13 cellular contexts compared by ENCODE assay signal in genomic region chrX:103779156-103779555, GRCh38. TPM values are rescaled to one million over a fixed set of nuclear protein-coding genes. Genes with fewer than 3 reads are reported as not detected.
DNase-seq lines count a peak whose midpoint lies in the region; ATAC-seq and TF ChIP-seq lines count a peak whose summit lies in the region.
"Had no signal": no experiment of that assay in that cellular context is flagged by ENCODE, and none has a peak within 500 bp of the region (broad histone marks: within the 10 kb centered on the region; RNA-seq: fewer than 3 reads in every experiment).

No MANE protein-coding gene starts in this region.

- no peaks in the 10 kb centered on the region for H3K9me3 ChIP-seq in GM23248 (ENCODE audit: low read depth)
- no peaks in the 10 kb centered on the region for H3K9me3 ChIP-seq in lower lobe of right lung
- H3K9me3 ChIP-seq in Peyer's patch = no peaks in the 10 kb centered on the region
- H3K9me3 ChIP-seq: left ventricle myocardium inferior had no signal

- H3K9me2 ChIP-seq in GM23248 (ENCODE audit: insufficient read depth) = no peaks in the 10 kb centered on the region

- H2AFZ ChIP-seq in GM23248 = no peak overlapping the region

- no peaks in the 10 kb centered on the region for H4K20me1 ChIP-seq in GM23248 (ENCODE audit: insufficient read depth)

- intact Hi-C loops in lower lobe of right lung (cut with DNase I) = no loop called here

- 4 to 23% methylated on average over 4 of the region's 4 CpGs for WGBS in GM23248 (ENCODE audit: low coverage in 1 of 2, low lambda C conversion rate in 2 of 2, missing lambda C conversion rate in 2 of 2), 2 experiments

- peaks cover 54% of the 10 kb centered on the region for H3K4me1 Mint-ChIP-seq in nephron

- no peaks in the 10 kb centered on the region for H3K36me3 Mint-ChIP-seq in nephron (ENCODE audit: low read depth)

- no peaks in the 10 kb centered on the region for H3K27me3 Mint-ChIP-seq in nephron (ENCODE audit: low read depth)

- no peaks in the 10 kb centered on the region for H3K36me3 ChIP-seq in GM23248 (ENCODE audit: low read depth)
- H3K36me3 ChIP-seq in brain microvascular endothelial cell (replicated peaks) = no peaks in the 10 kb centered on the region
- H3K36me3 ChIP-seq in lower lobe of right lung = no peaks in the 10 kb centered on the region
- H3K36me3 ChIP-seq in Peyer's patch = no peaks in the 10 kb centered on the region
- H3K36me3 ChIP-seq: left ventricle myocardium inferior had no signal

- H3K4me2 ChIP-seq in GM23248 (ENCODE audit: unreplicated experiment) = no peak overlapping the region

- ATAC-seq in lower lobe of right lung (no peak), HG02623 (IDR thresholded peaks at IDR 0.05; ENCODE audit: unreplicated experiment) (no peak)

- no peaks in the 10 kb centered on the region for H3K27me3 ChIP-seq in GM23248 (replicated peaks; ENCODE audit: insufficient read depth)
- peaks cover 1% of the 10 kb centered on the region for H3K27me3 ChIP-seq in brain microvascular endothelial cell (replicated peaks)
- no peaks in the 10 kb centered on the region for H3K27me3 ChIP-seq in lower lobe of right lung (ENCODE audit: low read depth)
- H3K27me3 ChIP-seq in Peyer's patch = no peaks in the 10 kb centered on the region

- H3K27ac Mint-ChIP-seq in nephron = peak overlapping the region in 2 of 3 experiments; percentile 53 to 66

- no peak overlapping the region for H3K9ac ChIP-seq in GM23248

- no peaks in the 10 kb centered on the region for H3K4me1 ChIP-seq in GM23248 (ENCODE audit: insufficient read depth)
- no peaks in the 10 kb centered on the region for H3K4me1 ChIP-seq in lower lobe of right lung
- no peaks in the 10 kb centered on the region for H3K4me1 ChIP-seq in Peyer's patch
- H3K4me1 ChIP-seq: left ventricle myocardium inferior had no signal

- H3K79me2 ChIP-seq in GM23248 (ENCODE audit: insufficient read depth) = no peaks in the 10 kb centered on the region

- no peak for TF ChIP-seq CTCF in brain microvascular endothelial cell (IDR thresholded peaks at IDR 0.05; ENCODE audit: low read depth, low read length, missing control alignments)
- no peak for TF ChIP-seq CTCF in nephron (IDR thresholded peaks at IDR 0.05; ENCODE audit: unreplicated experiment in 3 of 3)
- TF ChIP-seq CTCF in lower lobe of right lung (IDR thresholded peaks at IDR 0.05) = no peak
- no peak for TF ChIP-seq CTCF in Peyer's patch (IDR thresholded peaks at IDR 0.05)

- no peaks in the 10 kb centered on the region for H3F3A ChIP-seq in GM23248 (ENCODE audit: insufficient read depth)

- no peak for TF ChIP-seq POLR2A in Peyer's patch (IDR thresholded peaks at IDR 0.05)

- H3K4me3 ChIP-seq in GM23248 (no peak overlapping the region), brain microvascular endothelial cell (ENCODE audit: low read depth, low read length) (no peak overlapping the region), lower lobe of right lung (no peak overlapping the region), Peyer's patch (no peak overlapping the region)
- H3K4me3 ChIP-seq: left ventricle myocardium inferior had no signal

- H3K27ac ChIP-seq in GM23248 = no peak overlapping the region
- H3K27ac ChIP-seq in brain microvascular endothelial cell = no peak overlapping the region
- H3K27ac ChIP-seq in lower lobe of right lung = no peak overlapping the region
- no peak overlapping the region for H3K27ac ChIP-seq in Peyer's patch
- H3K27ac ChIP-seq: left ventricle myocardium inferior had no signal

- DNase-seq in GM23248 = peak; percentile 29
- peak; percentile 5 for DNase-seq in NCI-H2107 treated with DMSO at 0.1 percent for 48 hours (lab: John Stamatoyannopoulos, UW; ENCODE audit: unreplicated experiment)
- DNase-seq in brain microvascular endothelial cell = peak; percentile 29
- no peak for DNase-seq in activated naive CD4-positive, alpha-beta T cell treated with Interleukin-2 at 50 U/mL for 16 hours
- no peak for DNase-seq in lower lobe of right lung
- no peak for DNase-seq in Peyer's patch
- DNase-seq: activated T-cell treated with anti-CD3 and anti-CD28 coated beads, Interleukin-2, amount 50 U/mL, for 1 hour; amniotic stem cell; left ventricle myocardium inferior; NCI-H1930 had no signal

- H3K9me3 Mint-ChIP-seq in nephron = no peaks in the 10 kb centered on the region

- H3K4me3 Mint-ChIP-seq in nephron = peak overlapping the region in 1 of 3 experiments; percentile 23

- in situ Hi-C loops in GM23248 (cut with MboI) = no loop called here
- in situ Hi-C loops in brain microvascular endothelial cell (cut with HindIII; ENCODE audit: low pct_ligation_motif_present, low sequenced_read_pairs) = no loop called here

RNA-seq across cellular contexts. Expression of gene PLP1, which starts 2.5 kb away (rescaled TPM):
- total RNA-seq in GM23248 (2014; rRNA removed; shearing (Covaris generic)) = 0.22 and 0.76 TPM in 2 replicates
- polyA plus RNA-seq in GM23248 (2016; fragmentation: Nextera tagmentation; extraction: Ambion mirVana) = 0.29 and 0.53 TPM in 2 replicates
- total RNA-seq in lower lobe of right lung (0.59 TPM), Peyer's patch (10 to 100 TPM in 1 of 4 donors, 1 to 10 TPM in 3; 1.6 to 12.4 (median 3.1) TPM)
- total RNA-seq: T-helper 1 cell treated with Interleukin-12 subunit alpha and Interleukin-12 subunit beta and Interleukin-4 antibody, amounts not matched to agents 30 ng/mL and 1 ng/mL, for 36 hours had no signal

RNA-seq across cellular contexts. Expression of gene RAB9B, which starts 52.9 kb away (rescaled TPM):
- 0.89 and 1.5 TPM in 2 replicates for total RNA-seq in GM23248 (2014; rRNA removed; shearing (Covaris generic))
- 0.80 and 0.81 TPM in 2 replicates for polyA plus RNA-seq in GM23248 (2016; fragmentation: Nextera tagmentation; extraction: Ambion mirVana)
- 0.59 TPM for total RNA-seq in lower lobe of right lung
- total RNA-seq in Peyer's patch = 1 to 10 TPM in 2 of 4 donors, under 1 TPM in 1, not detected in 1; 0.35 to 1.2 (median 1.0) TPM

Comparison
In these comparisons a context has a peak if more than half of its experiments do, and no peak if none do; other contexts are left out.
1. DNase-seq: peak in GM23248 (single experiment), NCI-H2107 treated with DMSO at 0.1 percent for 48 hours (single experiment) and brain microvascular endothelial cell (single experiment); none in activated naive CD4-positive, alpha-beta T cell treated with Interleukin-2 at 50 U/mL for 16 hours (single experiment), lower lobe of right lung (single experiment) and Peyer's patch (0 of 3).